In the genomic region with DNA sequence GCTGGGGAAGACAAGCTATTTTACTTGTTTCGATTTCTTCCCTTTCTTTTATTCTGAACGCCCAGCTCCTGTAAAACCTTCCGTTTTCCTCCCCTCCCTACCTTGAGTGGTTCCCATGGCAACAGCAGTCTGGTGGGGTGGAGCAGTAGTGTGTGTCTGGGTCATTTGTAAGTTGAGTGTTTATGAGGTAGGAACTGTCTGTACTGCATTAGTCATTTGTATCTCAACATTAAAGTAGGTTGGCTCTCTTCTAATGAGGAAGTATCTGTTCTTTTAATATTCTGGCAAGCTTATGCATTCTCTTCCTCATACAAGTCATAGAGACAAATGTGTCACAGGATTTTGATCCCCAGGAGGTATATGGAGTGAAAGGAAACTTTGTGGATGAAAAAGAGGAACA, we compare ENCODE assay signal across 9 cellular contexts.
DNase-seq lines count a peak whose midpoint lies in the region; ATAC-seq, FAIRE-seq and TF ChIP-seq lines count a peak whose summit lies in the region.
"Had no signal": no experiment of that assay in that cellular context is flagged by ENCODE, and none has a peak within 500 bp of the region (broad histone marks: within the 10 kb centered on the region; RNA-seq: fewer than 3 reads in every experiment).

No MANE protein-coding gene starts in this region.

- H3K4me1 ChIP-seq in endothelial cell of umbilical vein (ENCODE audit: control insufficient read depth, extremely low read depth, insufficient read depth, low read length) (no peaks in the 10 kb centered on the region), parathyroid adenoma (no peaks in the 10 kb centered on the region)

- dilution Hi-C loops in endothelial cell of umbilical vein (cut with MboI; ENCODE audit: extremely low pct_ligation_motif_present, low sequenced_read_pairs) = no loop called here

- TF ChIP-seq CTCF in endothelial cell of umbilical vein (IDR thresholded peaks at IDR 0.05; ENCODE audit: extremely low read depth in 1 of 2, insufficient read depth in 1 of 2, low read depth in 1 of 2, low read length in 2 of 2) = no peak
- TF ChIP-seq CTCF in parathyroid adenoma (IDR thresholded peaks at IDR 0.05) = no peak
- TF ChIP-seq CTCF in osteocyte (IDR thresholded peaks at IDR 0.05) = no peak

- no peak overlapping the region for H3K27ac Mint-ChIP-seq in osteocyte (ENCODE audit: unreplicated experiment)
- no peak overlapping the region for H3K27ac Mint-ChIP-seq in activated CD4-positive, alpha-beta memory T cell treated with anti-CD3 and anti-CD28 coated beads for 36 hours

- POLR2A ChIA-PET in endothelial cell of umbilical vein (lab: Charles Lee) = interaction anchor here (0.6 kb wide), 1 partner anchor 23 kb away, joined by 5 read pairs; no protein-coding TSS in a partner anchor
- POLR2A ChIA-PET in activated CD4-positive, alpha-beta memory T cell treated with anti-CD3 and anti-CD28 coated beads for 36 hours (lab: Charles Lee) = no interaction called here

- H3K9ac ChIP-seq in endothelial cell of umbilical vein (replicated peaks; ENCODE audit: extremely low read depth, insufficient read depth, low read length) (no peak overlapping the region), parathyroid adenoma (no peak overlapping the region)

- H3K9me3 ChIP-seq in endothelial cell of umbilical vein (replicated peaks; ENCODE audit: control insufficient read depth, insufficient read depth, low read length) = no peaks in the 10 kb centered on the region
- H3K9me3 ChIP-seq in parathyroid adenoma (ENCODE audit: control insufficient read depth, low read length) = no peaks in the 10 kb centered on the region

- H3K9me1 ChIP-seq in endothelial cell of umbilical vein (replicated peaks; ENCODE audit: control insufficient read depth, extremely low read depth, insufficient read depth, low read length) = no peaks in the 10 kb centered on the region

- H4K20me1 ChIP-seq in endothelial cell of umbilical vein (replicated peaks; ENCODE audit: control insufficient read depth, extremely low read depth, insufficient read depth, low read length) = no peaks in the 10 kb centered on the region

- peak; percentile 94 for DNase-seq in NOMO-1 treated with DMSO at 0.1 percent for 48 hours (lab: John Stamatoyannopoulos, UW; ENCODE audit: unreplicated experiment)
- DNase-seq in endothelial cell of umbilical vein (ENCODE audit: low read depth, low spot score) = peak; percentile 8
- no peak for DNase-seq in osteocyte (ENCODE audit: extremely low spot score, unreplicated experiment)
- no peak for DNase-seq in activated CD4-positive, alpha-beta memory T cell treated with anti-CD3 and anti-CD28 coated beads for 36 hours
- DNase-seq in 8988T = no peak

- peaks cover 0 to 4% of the 10 kb centered on the region in 2 experiments for H3K27me3 ChIP-seq in endothelial cell of umbilical vein (ENCODE audit: control insufficient read depth in 2 of 2, insufficient read depth in 2 of 2, low read length in 2 of 2)
- H3K27me3 ChIP-seq in parathyroid adenoma (ENCODE audit: control insufficient read depth, insufficient read depth, low read length) = no peaks in the 10 kb centered on the region

- no peak for FAIRE-seq in endothelial cell of umbilical vein (lab: Jason Lieb, UNC)

- no peak overlapping the region for H3K4me2 ChIP-seq in endothelial cell of umbilical vein (ENCODE audit: insufficient read depth, low read length)
- peak overlapping the region; percentile 32 for H3K4me2 ChIP-seq in parathyroid adenoma (ENCODE audit: low read length)

- intact Hi-C loops in endothelial cell of umbilical vein (cut with micrococcal nuclease) = no loop called here
- intact Hi-C loops in activated CD4-positive, alpha-beta memory T cell treated with anti-CD3 and anti-CD28 coated beads for 36 hours (cut with micrococcal nuclease) = no loop called here

- no peak for TF ChIP-seq POLR2A in endothelial cell of umbilical vein (IDR thresholded peaks at IDR 0.05; ENCODE audit: low read depth, low read length)

- peak; percentile 74 for ATAC-seq in GM18498 (IDR thresholded peaks at IDR 0.05; ENCODE audit: unreplicated experiment)
- peak; percentile 88 for ATAC-seq in HG03520 (IDR thresholded peaks at IDR 0.05; ENCODE audit: unreplicated experiment)
- ATAC-seq: Panc1 had no signal

- H2AFZ ChIP-seq in endothelial cell of umbilical vein (ENCODE audit: low read depth, low read length) (no peak overlapping the region), parathyroid adenoma (no peak overlapping the region)

- H3K4me1 Mint-ChIP-seq in osteocyte (ENCODE audit: unreplicated experiment) = peaks cover 4% of the 10 kb centered on the region
- peaks cover 4% of the 10 kb centered on the region for H3K4me1 Mint-ChIP-seq in activated CD4-positive, alpha-beta memory T cell treated with anti-CD3 and anti-CD28 coated beads for 36 hours (ENCODE audit: low read depth)

- H3K4me3 ChIP-seq in endothelial cell of umbilical vein (replicated peaks in 1 of 3; ENCODE audit: insufficient read depth in 1 of 3, low read depth in 1 of 3, low read length in 3 of 3) (no peak overlapping the region), parathyroid adenoma (ENCODE audit: low read depth, low read length) (no peak overlapping the region)

- peaks cover 39% of the 10 kb centered on the region for H3K27me3 Mint-ChIP-seq in osteocyte (ENCODE audit: unreplicated experiment)
- peaks cover 22% of the 10 kb centered on the region for H3K27me3 Mint-ChIP-seq in activated CD4-positive, alpha-beta memory T cell treated with anti-CD3 and anti-CD28 coated beads for 36 hours

- no TSS peak for BruUV-seq in endothelial cell of umbilical vein (replicated peaks; lab: Mats Ljungman, UMichigan)

- H3K36me3 ChIP-seq in endothelial cell of umbilical vein (ENCODE audit: control insufficient read depth in 2 of 2, extremely low read depth in 1 of 2, insufficient read depth in 2 of 2, low read length in 2 of 2) (no peaks in the 10 kb centered on the region), parathyroid adenoma (ENCODE audit: control insufficient read depth, insufficient read depth, low read length) (no peaks in the 10 kb centered on the region)

- peaks cover 18% of the 10 kb centered on the region for H3K9me3 Mint-ChIP-seq in osteocyte (ENCODE audit: unreplicated experiment)
- H3K9me3 Mint-ChIP-seq in activated CD4-positive, alpha-beta memory T cell treated with anti-CD3 and anti-CD28 coated beads for 36 hours = no peaks in the 10 kb centered on the region

- no peaks in the 10 kb centered on the region for H3K36me3 Mint-ChIP-seq in osteocyte (ENCODE audit: unreplicated experiment)
- no peaks in the 10 kb centered on the region for H3K36me3 Mint-ChIP-seq in activated CD4-positive, alpha-beta memory T cell treated with anti-CD3 and anti-CD28 coated beads for 36 hours

- H3K4me3 Mint-ChIP-seq in osteocyte (ENCODE audit: unreplicated experiment) = no peak overlapping the region
- H3K4me3 Mint-ChIP-seq in activated CD4-positive, alpha-beta memory T cell treated with anti-CD3 and anti-CD28 coated beads for 36 hours = no peak overlapping the region

- H3K27ac ChIP-seq in endothelial cell of umbilical vein (ENCODE audit: insufficient read depth, low read depth, low read length) = no peak overlapping the region
- H3K27ac ChIP-seq in parathyroid adenoma = no peak overlapping the region

- H3K79me2 ChIP-seq in endothelial cell of umbilical vein (ENCODE audit: control insufficient read depth, insufficient read depth, low read length) (no peaks in the 10 kb centered on the region), parathyroid adenoma (no peaks in the 10 kb centered on the region)

- CTCF ChIA-PET in endothelial cell of umbilical vein (lab: Charles Lee) = interaction anchor here (0.8 kb wide), 1 partner anchor 30 kb away, joined by 3 read pairs; no protein-coding TSS in a partner anchor
- CTCF ChIA-PET in activated CD4-positive, alpha-beta memory T cell treated with anti-CD3 and anti-CD28 coated beads for 36 hours (lab: Charles Lee) = no interaction called here

TF ChIP-seq in endothelial cell of umbilical vein, 7 proteins besides CTCF, POLR2A, EP300 and RAD21:
- TF ChIP-seq, protein P1, sequence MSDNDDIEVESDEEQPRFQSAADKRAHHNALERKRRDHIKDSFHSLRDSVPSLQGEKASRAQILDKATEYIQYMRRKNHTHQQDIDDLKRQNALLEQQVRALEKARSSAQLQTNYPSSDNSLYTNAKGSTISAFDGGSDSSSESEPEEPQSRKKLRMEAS (IDR thresholded peaks at IDR 0.05; ENCODE audit: insufficient read depth, insufficient read length) = no peak
- no peak for TF ChIP-seq EZH2 (IDR thresholded peaks at IDR 0.05; ENCODE audit: borderline replicate concordance, low read depth, low read length, severe bottlenecking)
- no peak for TF ChIP-seq POLR2AphosphoS5 (IDR thresholded peaks at IDR 0.05; ENCODE audit: insufficient read depth, low read depth, low read length)
- no peak for TF ChIP-seq MYC (IDR thresholded peaks at IDR 0.05; ENCODE audit: low read depth, low read length)
- no peak for TF ChIP-seq FOS (IDR thresholded peaks at IDR 0.05; ENCODE audit: borderline replicate concordance, insufficient read depth, low read length)
- TF ChIP-seq GATA2 (IDR thresholded peaks at IDR 0.05; ENCODE audit: insufficient read depth, insufficient read length, low read depth, low read length) = no peak
- no peak for TF ChIP-seq JUN (IDR thresholded peaks at IDR 0.05; ENCODE audit: borderline replicate concordance, insufficient read depth, insufficient read length, low read depth)
TF ChIP-seq in endothelial cell of umbilical vein: peak in this region for 0.

Comparison
In these comparisons a context has a peak if more than half of its experiments do, and no peak if none do; other contexts are left out.
1. DNase-seq: peak in NOMO-1 treated with DMSO at 0.1 percent for 48 hours (single experiment) and endothelial cell of umbilical vein (single experiment); none in osteocyte (single experiment), activated CD4-positive, alpha-beta memory T cell treated with anti-CD3 and anti-CD28 coated beads for 36 hours (single experiment) and 8988T (single experiment).